In genomic region chr6:158847786-158848185, GRCh38 we compare ENCODE assay signal across 1 cellular context.
TF ChIP-seq lines count a peak whose summit lies in the region.

No MANE protein-coding gene starts in this region.

TF ChIP-seq in K562, 482 proteins besides CTCF, POLR2A, EP300 and RAD21:
- TF ChIP-seq SIN3A (IDR thresholded peaks at IDR 0.05; ENCODE audit: borderline replicate concordance in 2 of 2, control insufficient read depth in 1 of 2, low read depth in 2 of 2, low read length in 2 of 2) = no peak
- TF ChIP-seq HSF4 (CRISPR knock-in tag; IDR thresholded peaks at IDR 0.05; ENCODE audit: borderline replicate concordance) = no peak
- no peak for TF ChIP-seq NCOA1 (IDR thresholded peaks at IDR 0.05; ENCODE audit: low read depth)
- TF ChIP-seq, protein P1, sequence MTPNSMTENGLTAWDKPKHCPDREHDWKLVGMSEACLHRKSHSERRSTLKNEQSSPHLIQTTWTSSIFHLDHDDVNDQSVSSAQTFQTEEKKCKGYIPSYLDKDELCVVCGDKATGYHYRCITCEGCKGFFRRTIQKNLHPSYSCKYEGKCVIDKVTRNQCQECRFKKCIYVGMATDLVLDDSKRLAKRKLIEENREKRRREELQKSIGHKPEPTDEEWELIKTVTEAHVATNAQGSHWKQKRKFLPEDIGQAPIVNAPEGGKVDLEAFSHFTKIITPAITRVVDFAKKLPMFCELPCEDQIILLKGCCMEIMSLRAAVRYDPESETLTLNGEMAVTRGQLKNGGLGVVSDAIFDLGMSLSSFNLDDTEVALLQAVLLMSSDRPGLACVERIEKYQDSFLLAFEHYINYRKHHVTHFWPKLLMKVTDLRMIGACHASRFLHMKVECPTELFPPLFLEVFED (CRISPR knock-in tag; conservative IDR thresholded peaks at IDR 0.05) = no peak
- TF ChIP-seq ADNP (tag; IDR thresholded peaks at IDR 0.05) = 0 out of 2 replicates have a peak, but pooled peaks have one; percentile 8
- TF ChIP-seq NEUROD1 (IDR thresholded peaks at IDR 0.05; ENCODE audit: borderline replicate concordance, low read depth, low read length, partially characterized antibody) = no peak
- no peak for TF ChIP-seq ARID3B (CRISPR knock-in tag; IDR thresholded peaks at IDR 0.05; ENCODE audit: borderline replicate concordance)
- TF ChIP-seq ZHX1 (conservative IDR thresholded peaks at IDR 0.05; ENCODE audit: low read length) = no peak
TF ChIP-seq in K562: peak in this region for 1.
